ENCODE assay signal across 14 cellular contexts in genomic region chr1:107622975-107623374, GRCh38.
DNase-seq lines count a peak whose midpoint lies in the region; ATAC-seq and TF ChIP-seq lines count a peak whose summit lies in the region.
"Had no signal": no experiment of that assay in that cellular context is flagged by ENCODE, and none has a peak within 500 bp of the region (broad histone marks: within the 10 kb centered on the region; RNA-seq: fewer than 3 reads in every experiment).

No MANE protein-coding gene starts in this region.

- CTCF ChIA-PET in activated CD8-positive, alpha-beta T cell treated with anti-CD3 and anti-CD28 coated beads for 36 hours (lab: Charles Lee) = no interaction called here

- DNase-seq in activated naive CD4-positive, alpha-beta T cell treated with anti-CD3 and anti-CD28 coated beads, Interleukin-2, amount 50 U/mL, for 72 hours (ENCODE audit: low spot score in 2 of 2) = no peak
- DNase-seq in activated naive CD4-positive, alpha-beta T cell treated with anti-CD3 and anti-CD28 coated beads, Interleukin-2, amount 50 U/mL, for 16 hours = no peak
- peak; percentile 8 for DNase-seq in activated CD8-positive, alpha-beta T cell treated with anti-CD3 and anti-CD28 coated beads for 36 hours
- DNase-seq in foreskin fibroblast (peak; percentile 23 to 67), DMS153 (lab: John Stamatoyannopoulos, UW) (no peak), GM13976 (ENCODE audit: low spot score) (no peak), NCI-H524 (lab: John Stamatoyannopoulos, UW) (no peak), cortex of kidney (lab: John Stamatoyannopoulos, UW) (no peak)
- DNase-seq: amygdala, colonic mucosa, mesendoderm, NCI-H2081 treated with DMSO at 0.1 percent for 48 hours had no signal

- no peak overlapping the region for H3K4me3 Mint-ChIP-seq in activated CD8-positive, alpha-beta T cell treated with anti-CD3 and anti-CD28 coated beads for 36 hours

- H3K36me3 Mint-ChIP-seq in activated naive CD4-positive, alpha-beta T cell treated with anti-CD3 and anti-CD28 coated beads, Interleukin-2, amount 50 U/mL, for 72 hours = no peaks in the 10 kb centered on the region
- peaks cover 6% of the 10 kb centered on the region for H3K36me3 Mint-ChIP-seq in activated CD8-positive, alpha-beta T cell treated with anti-CD3 and anti-CD28 coated beads for 36 hours (ENCODE audit: low read depth)

- no peak overlapping the region for H3K4me3 ChIP-seq in foreskin fibroblast (ENCODE audit: low read depth in 1 of 2, low read length in 2 of 2)
- H3K4me3 ChIP-seq: colonic mucosa, smooth muscle cell had no signal

- TF ChIP-seq CTCF in activated CD8-positive, alpha-beta T cell treated with anti-CD3 and anti-CD28 coated beads for 36 hours (IDR thresholded peaks at IDR 0.05) = no peak
- TF ChIP-seq CTCF in foreskin fibroblast (IDR thresholded peaks at IDR 0.05; ENCODE audit: low read depth, low read length) (no peak), GM13976 (IDR thresholded peaks at IDR 0.05; ENCODE audit: borderline replicate concordance, control extremely low read depth, extremely low read depth, insufficient read depth, missing control alignments) (no peak)

- POLR2A ChIA-PET in activated CD8-positive, alpha-beta T cell treated with anti-CD3 and anti-CD28 coated beads for 36 hours (lab: Charles Lee) = no interaction called here

- H3K4me1 Mint-ChIP-seq in activated CD8-positive, alpha-beta T cell treated with anti-CD3 and anti-CD28 coated beads for 36 hours (ENCODE audit: low read depth) = peaks cover 36% of the 10 kb centered on the region

- intact Hi-C loops in activated CD8-positive, alpha-beta T cell treated with anti-CD3 and anti-CD28 coated beads for 36 hours (cut with micrococcal nuclease) = no loop called here

- H3K9me3 Mint-ChIP-seq in activated naive CD4-positive, alpha-beta T cell treated with anti-CD3 and anti-CD28 coated beads, Interleukin-2, amount 50 U/mL, for 72 hours = no peaks in the 10 kb centered on the region
- H3K9me3 Mint-ChIP-seq in activated CD8-positive, alpha-beta T cell treated with anti-CD3 and anti-CD28 coated beads for 36 hours = no peaks in the 10 kb centered on the region

- in situ Hi-C loops in GM13976 (cut with MboI; ENCODE audit: low sequenced_read_pairs, unreplicated experiment) = no loop called here

- peak; percentile 91 to 92 for ATAC-seq in activated naive CD4-positive, alpha-beta T cell treated with anti-CD3 and anti-CD28 coated beads, Interleukin-2, amount 50 U/mL, for 72 hours
- peak; percentile 95 for ATAC-seq in activated CD8-positive, alpha-beta T cell treated with anti-CD3 and anti-CD28 coated beads for 36 hours
- ATAC-seq: HCT116 had no signal

- no peaks in the 10 kb centered on the region for H3K27me3 Mint-ChIP-seq in activated CD8-positive, alpha-beta T cell treated with anti-CD3 and anti-CD28 coated beads for 36 hours

- no peak overlapping the region for H3K27ac Mint-ChIP-seq in activated naive CD4-positive, alpha-beta T cell treated with anti-CD3 and anti-CD28 coated beads, Interleukin-2, amount 50 U/mL, for 72 hours
- H3K27ac Mint-ChIP-seq in activated CD8-positive, alpha-beta T cell treated with anti-CD3 and anti-CD28 coated beads for 36 hours = peak overlapping the region; percentile 26

Comparison
In these comparisons a context has a peak if more than half of its experiments do, and no peak if none do; other contexts are left out.
1. DNase-seq: peak in activated CD8-positive, alpha-beta T cell treated with anti-CD3 and anti-CD28 coated beads for 36 hours (single experiment) and foreskin fibroblast (2 of 2); none in activated naive CD4-positive, alpha-beta T cell treated with anti-CD3 and anti-CD28 coated beads, Interleukin-2, amount 50 U/mL, for 72 hours (0 of 2), activated naive CD4-positive, alpha-beta T cell treated with anti-CD3 and anti-CD28 coated beads, Interleukin-2, amount 50 U/mL, for 16 hours (single experiment), DMS153 (single experiment), GM13976 (single experiment), NCI-H524 (0 of 2) and cortex of kidney (single experiment).